ENCODE assay signal across 8 cellular contexts in the genomic region with DNA sequence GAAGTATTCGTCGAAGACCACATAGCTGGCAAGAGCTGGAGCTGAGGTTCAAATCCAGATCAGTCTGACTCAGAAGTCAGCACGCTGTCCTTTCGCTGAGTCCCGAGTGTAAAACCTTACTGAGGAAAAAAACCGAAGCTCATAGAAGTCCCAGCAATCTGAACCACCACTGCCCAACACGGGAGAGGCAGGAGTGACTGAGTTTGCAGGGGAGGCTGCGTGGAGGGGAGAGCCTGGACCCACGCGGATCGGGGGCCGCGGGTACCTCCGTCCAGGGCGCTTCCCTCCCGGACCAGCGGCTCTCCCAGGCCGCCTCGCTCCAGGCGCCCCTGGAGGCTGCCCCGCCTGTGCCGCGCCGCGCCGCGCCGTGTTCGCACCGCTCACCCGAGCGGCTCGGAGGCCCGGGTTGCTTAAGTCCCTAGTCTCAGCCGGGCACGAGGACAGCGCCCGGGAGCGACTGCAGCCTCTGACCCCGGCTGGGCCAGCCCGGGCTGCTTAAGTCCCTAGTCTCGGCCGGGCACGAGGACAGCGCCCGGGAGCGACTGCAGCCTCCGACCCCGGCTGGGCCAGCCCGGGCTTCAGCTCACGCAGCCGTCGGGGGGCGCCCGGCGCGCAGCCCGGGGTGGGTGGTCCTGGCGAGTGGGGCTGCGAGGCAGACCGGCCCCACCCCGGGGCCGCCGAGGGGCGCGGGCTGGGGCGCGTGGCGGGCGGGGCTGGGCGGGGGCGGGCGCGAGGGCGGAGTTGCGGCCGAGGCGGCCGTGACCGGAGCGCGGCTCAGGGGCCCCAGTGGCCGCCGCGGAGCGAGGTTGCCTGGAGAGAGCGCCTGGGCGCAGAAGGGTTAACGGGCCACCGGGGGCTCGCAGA. TPM values are rescaled to one million over a fixed set of nuclear protein-coding genes. Genes with fewer than 3 reads are reported as not detected.
DNase-seq lines count a peak whose midpoint lies in the region; ATAC-seq, FAIRE-seq and TF ChIP-seq lines count a peak whose summit lies in the region.

Gene ADAMTSL4 (plus strand): TSS at position 777 of the 864 bp plus-strand sequence. CDS start 2,881 bp downstream, outside the sequence.

- WGBS in esophagus squamous epithelium, 2 donors, result 0 to 2% methylated on average over 5 to 17 of the region's 91 CpGs

- no peaks in the 10 kb centered on the region for H3K27me3 ChIP-seq in esophagus squamous epithelium
- no peaks in the 10 kb centered on the region for H3K27me3 ChIP-seq in muscle layer of colon (ENCODE audit: control insufficient read depth in 1 of 2, insufficient read depth in 2 of 2, low read length in 2 of 2)

- peak within 1 kb of the TSS; percentile 49 for H3K9ac ChIP-seq in muscle layer of colon (ENCODE audit: low read length)

- H3K9me3 ChIP-seq in esophagus squamous epithelium (no peaks in the 10 kb centered on the region), muscle layer of colon (ENCODE audit: low read length) (no peaks in the 10 kb centered on the region)

- peak within 1 kb of the TSS; percentile 76 to 99 (median 91) for H3K27ac Mint-ChIP-seq in CD14-positive monocyte
- peak within 1 kb of the TSS; percentile 70 for H3K27ac Mint-ChIP-seq in activated CD4-positive, alpha-beta T cell treated with anti-CD3 and anti-CD28 coated beads, Interleukin-2, amount 10 ng/mL, durations not matched to agents 24 days and 14 days

- peak in 2 of 4 donors; percentile 17 to 50 for TF ChIP-seq POLR2A in esophagus squamous epithelium (IDR thresholded peaks at IDR 0.05)

- H3K27me3 Mint-ChIP-seq in CD14-positive monocyte (ENCODE audit: low read depth in 3 of 3), result peaks cover 6 to 12% (median 6%) of the 10 kb centered on the region in 3 donors
- peaks cover 12% of the 10 kb centered on the region for H3K27me3 Mint-ChIP-seq in activated CD4-positive, alpha-beta T cell treated with anti-CD3 and anti-CD28 coated beads, Interleukin-2, amount 10 ng/mL, durations not matched to agents 24 days and 14 days

- H3K4me3 ChIP-seq in esophagus squamous epithelium, result peak within 1 kb of the TSS; percentile 49 to 84 (median 60)
- peak within 1 kb of the TSS; percentile 58 to 74 for H3K4me3 ChIP-seq in muscle layer of colon (ENCODE audit: low read depth in 1 of 2, low read length in 2 of 2)

- peaks cover 49% of the 10 kb centered on the region for H3K4me1 Mint-ChIP-seq in CD14-positive monocyte
- peaks cover 28% of the 10 kb centered on the region for H3K4me1 Mint-ChIP-seq in activated CD4-positive, alpha-beta T cell treated with anti-CD3 and anti-CD28 coated beads, Interleukin-2, amount 10 ng/mL, durations not matched to agents 24 days and 14 days

- ATAC-seq in HG03457 (IDR thresholded peaks at IDR 0.05; ENCODE audit: unreplicated experiment), result no peak

- peak within 1 kb of the TSS; percentile 88 to 95 for H3K4me3 Mint-ChIP-seq in CD14-positive monocyte
- H3K4me3 Mint-ChIP-seq in activated CD4-positive, alpha-beta T cell treated with anti-CD3 and anti-CD28 coated beads, Interleukin-2, amount 10 ng/mL, durations not matched to agents 24 days and 14 days, result peak within 1 kb of the TSS; percentile 78

- no peak for TF ChIP-seq CTCF in CD14-positive monocyte (IDR thresholded peaks at IDR 0.05)
- TF ChIP-seq CTCF in esophagus squamous epithelium (IDR thresholded peaks at IDR 0.05), result peak in 2 of 6 experiments; percentile 9 to 37

- peaks cover 0 to 2% (median 0%) of the 10 kb centered on the region in 7 donors for H3K9me3 Mint-ChIP-seq in CD14-positive monocyte
- no peaks in the 10 kb centered on the region for H3K9me3 Mint-ChIP-seq in activated CD4-positive, alpha-beta T cell treated with anti-CD3 and anti-CD28 coated beads, Interleukin-2, amount 10 ng/mL, durations not matched to agents 24 days and 14 days

- peaks cover 39 to 62% (median 41%) of the 10 kb centered on the region in 3 donors for H3K4me1 ChIP-seq in esophagus squamous epithelium
- peaks cover 10% of the 10 kb centered on the region for H3K4me1 ChIP-seq in muscle layer of colon (ENCODE audit: insufficient read depth, low read length)

- H3K36me3 ChIP-seq in esophagus squamous epithelium (peaks cover 0 to 11% (median 0%) of the 10 kb centered on the region in 3 donors), muscle layer of colon (ENCODE audit: insufficient read depth, low read length) (no peaks in the 10 kb centered on the region)

- H3K36me3 Mint-ChIP-seq in CD14-positive monocyte, result peaks cover 2 to 5% of the 10 kb centered on the region in 2 donors
- H3K36me3 Mint-ChIP-seq in activated CD4-positive, alpha-beta T cell treated with anti-CD3 and anti-CD28 coated beads, Interleukin-2, amount 10 ng/mL, durations not matched to agents 24 days and 14 days (ENCODE audit: low read depth), result no peaks in the 10 kb centered on the region

- no peak for DNase-seq in CD14-positive monocyte (ENCODE audit: low spot score)
- DNase-seq in GM19239 (ENCODE audit: insufficient read length, low spot score), result peak; percentile 70
- peak; percentile 81 for DNase-seq in NCI-H146 (lab: John Stamatoyannopoulos, UW)
- peak; percentile 86 for DNase-seq in activated CD4-positive, alpha-beta T cell treated with anti-CD3 and anti-CD28 coated beads, Interleukin-2, amount 10 ng/mL, durations not matched to agents 24 days and 14 days
- DNase-seq in esophagus squamous epithelium (lab: John Stamatoyannopoulos, UW), result no peak
- DNase-seq in NCI-H524 treated with DMSO at 0.1 percent for 48 hours (lab: John Stamatoyannopoulos, UW), result no peak

- no peak for FAIRE-seq in GM19239 (lab: Jason Lieb, UNC)

- intact Hi-C loops in CD14-positive monocyte (cut with micrococcal nuclease) (no loop called here), esophagus squamous epithelium (cut with DNase I) (no loop called here)
- intact Hi-C loops in activated CD4-positive, alpha-beta T cell treated with anti-CD3 and anti-CD28 coated beads, Interleukin-2, amount 10 ng/mL, durations not matched to agents 24 days and 14 days (cut with micrococcal nuclease), result no loop called here

- H3K27ac ChIP-seq in esophagus squamous epithelium (peak within 1 kb of the TSS; percentile 88 to 96 (median 91)), muscle layer of colon (ENCODE audit: low read depth, low read length) (peak within 1 kb of the TSS; percentile 75)

RNA-seq across cellular contexts. Expression of gene ADAMTSL4, which starts in this region (rescaled TPM):
- 1 to 10 TPM; 2.5 to 2.8 TPM for polyA plus RNA-seq in CD14-positive monocyte
- 1.3 and 1.8 TPM in 2 replicates for total RNA-seq in activated CD4-positive, alpha-beta T cell treated with anti-CD3 and anti-CD28 coated beads, Interleukin-2, amount 10 ng/mL, durations not matched to agents 24 days and 14 days
- 10 to 100 TPM; 30.6 to 76.8 (median 43.3) TPM for total RNA-seq in esophagus squamous epithelium

Comparison
In these comparisons a context has a peak if more than half of its experiments do, and no peak if none do; other contexts are left out.
1. RNA of gene ADAMTSL4 (total RNA-seq): 30.6 to 76.8 TPM in esophagus squamous epithelium; 1.3 to 1.8 TPM in activated CD4-positive, alpha-beta T cell treated with anti-CD3 and anti-CD28 coated beads, Interleukin-2, amount 10 ng/mL, durations not matched to agents 24 days and 14 days; every median in the first group is over 10 times any median in the second.
2. DNase-seq: peak in GM19239 (single experiment), NCI-H146 (single experiment) and activated CD4-positive, alpha-beta T cell treated with anti-CD3 and anti-CD28 coated beads, Interleukin-2, amount 10 ng/mL, durations not matched to agents 24 days and 14 days (single experiment); none in CD14-positive monocyte (single experiment), esophagus squamous epithelium (single experiment) and NCI-H524 treated with DMSO at 0.1 percent for 48 hours (single experiment).